ENCODE assay signal across 1 cellular context in genomic region chr22:40898850-40899357, GRCh38.
TF ChIP-seq lines count a peak whose summit lies in the region.

No MANE protein-coding gene starts in this region.

TF ChIP-seq in IMR-90, 13 proteins besides CTCF, POLR2A, EP300 and RAD21 (continued from another document):
- TF ChIP-seq ELK1 (IDR thresholded peaks at IDR 0.05; ENCODE audit: borderline replicate concordance, low read depth, low read length) (no peak), MAZ (IDR thresholded peaks at IDR 0.05; ENCODE audit: borderline replicate concordance, low read depth, low read length) (no peak), MXI1 (IDR thresholded peaks at IDR 0.05; ENCODE audit: borderline replicate concordance, low read depth, low read length) (no peak), NFE2L2 (IDR thresholded peaks at IDR 0.05; ENCODE audit: low read depth, low read length) (no peak), CHD1 (IDR thresholded peaks at IDR 0.05; ENCODE audit: low read depth, low read length) (no peak), BHLHE40 (IDR thresholded peaks at IDR 0.05; ENCODE audit: low read depth, low read length) (no peak), SMC3 (IDR thresholded peaks at IDR 0.05; ENCODE audit: low read depth, low read length) (peak; percentile 60; the same call in 1 of the 2 replicates), MAFK (IDR thresholded peaks at IDR 0.05; ENCODE audit: low read depth, low read length) (peak; percentile 99), USF2 (IDR thresholded peaks at IDR 0.05; ENCODE audit: low read depth, low read length) (no peak), FOS (IDR thresholded peaks at IDR 0.05; ENCODE audit: low read depth, low read length) (0 out of 2 replicates have a peak, but pooled peaks have one; percentile 7), CEBPB (IDR thresholded peaks at IDR 0.05; ENCODE audit: low read depth, low read length) (no peak), RFX5 (IDR thresholded peaks at IDR 0.05; ENCODE audit: low read depth, low read length) (no peak)
